8 cellular contexts compared by ENCODE assay signal in genomic region chr11:118437736-118438125, GRCh38. TPM values are rescaled to one million over a fixed set of nuclear protein-coding genes. Genes with fewer than 3 reads are reported as not detected.
A peak's percentile ranks its signal among the peaks of the same experiment; 100 is the strongest.
DNase-seq lines count a peak whose midpoint lies in the region; ATAC-seq and TF ChIP-seq lines count a peak whose summit lies in the region.

No MANE protein-coding gene starts in this region.

- in situ Hi-C loops in G401 (cut with HindIII; ENCODE audit: low sequenced_read_pairs) = no loop called here

- TF ChIP-seq EP300 in esophagus muscularis mucosa (IDR thresholded peaks at IDR 0.05) = no peak

- no peak for TF ChIP-seq POLR2A in esophagus muscularis mucosa (IDR thresholded peaks at IDR 0.05; ENCODE audit: low read depth)

- H2AFZ ChIP-seq in MM.1S (ENCODE audit: low read length) = no peak overlapping the region
- no peak overlapping the region for H2AFZ ChIP-seq in neuron (ENCODE audit: low read depth, low read length)

- peaks cover 31% of the 10 kb centered on the region; the same call in 1 of the 2 replicates for H3F3A ChIP-seq in MM.1S (ENCODE audit: insufficient read depth, low read length)

- peak overlapping the region; percentile 83 for H3K4me2 ChIP-seq in MM.1S (ENCODE audit: low read depth, low read length)

- H3K27ac ChIP-seq in MM.1S (ENCODE audit: low read length) (peak overlapping the region; percentile 42; the same call in 1 of the 2 replicates), esophagus muscularis mucosa (replicated peaks in 1 of 4) (peak overlapping the region; percentile 93 to 96 (median 94))

- TF ChIP-seq CTCF in MM.1S (IDR thresholded peaks at IDR 0.05; ENCODE audit: low read length) (no peak), esophagus muscularis mucosa (IDR thresholded peaks at IDR 0.05) (no peak)

- intact Hi-C loops in esophagus muscularis mucosa (cut with DNase I) = loop anchor here (5.0 kb wide), 1 partner anchor 35 kb away; the partner anchor contains the start of gene ATP5MG

- H3K36me3 ChIP-seq in MM.1S (replicated peaks; ENCODE audit: insufficient read depth, low read length) (no peaks in the 10 kb centered on the region), esophagus muscularis mucosa (no peaks in the 10 kb centered on the region), neuron (ENCODE audit: insufficient read depth, low read length) (peaks cover 12% of the 10 kb centered on the region)

- no peak for ATAC-seq in HG03175 (IDR thresholded peaks at IDR 0.05; ENCODE audit: unreplicated experiment)
- ATAC-seq in GM19395 (IDR thresholded peaks at IDR 0.05; ENCODE audit: unreplicated experiment) = no peak

- H3K4me1 ChIP-seq in MM.1S (ENCODE audit: low read length) = peaks cover 12% of the 10 kb centered on the region
- peaks cover 58 to 74% (median 70%) of the 10 kb centered on the region in 4 donors for H3K4me1 ChIP-seq in esophagus muscularis mucosa
- peaks cover 42% of the 10 kb centered on the region for H3K4me1 ChIP-seq in neuron (ENCODE audit: insufficient read depth, low read length)

- H3K27me3 ChIP-seq in MM.1S (replicated peaks; ENCODE audit: insufficient read depth, low read length) (no peaks in the 10 kb centered on the region), esophagus muscularis mucosa (no peaks in the 10 kb centered on the region), neuron (ENCODE audit: insufficient read depth, low read length) (no peaks in the 10 kb centered on the region)

- H3K4me3 ChIP-seq in MM.1S (ENCODE audit: low read length) (peak overlapping the region; percentile 89), esophagus muscularis mucosa (peak overlapping the region; percentile 92 to 99 (median 96)), neuron (ENCODE audit: low read length) (peak overlapping the region; percentile 94)

- 0% methylated on average over 5 of the region's 5 CpGs for WGBS in esophagus muscularis mucosa

- peaks cover 35% of the 10 kb centered on the region for H4K20me1 ChIP-seq in MM.1S (ENCODE audit: insufficient read depth, low read length)

- no peaks in the 10 kb centered on the region for H3K9me2 ChIP-seq in MM.1S (replicated peaks; ENCODE audit: insufficient read depth, low read length)

- DNase-seq in D341Med (ENCODE audit: low spot score) = peak; percentile 55
- no peak for DNase-seq in MM.1S
- DNase-seq in activated T-cell treated with anti-CD3 and anti-CD28 coated beads for 1 hour (ENCODE audit: low read depth) = peak; percentile 14
- DNase-seq in esophagus muscularis mucosa (ENCODE audit: extremely low spot score) = no peak
- DNase-seq in G401 (ENCODE audit: low spot score) = no peak

- no peaks in the 10 kb centered on the region for H3K9me3 ChIP-seq in MM.1S (replicated peaks; ENCODE audit: insufficient read depth, low read length)
- H3K9me3 ChIP-seq in esophagus muscularis mucosa = no peaks in the 10 kb centered on the region
- H3K9me3 ChIP-seq in neuron (ENCODE audit: low read length) = no peaks in the 10 kb centered on the region

- H3K9ac ChIP-seq in MM.1S (ENCODE audit: low read length) = peak overlapping the region; percentile 36; the same call in 1 of the 2 replicates

- peaks cover 62% of the 10 kb centered on the region for H3K79me2 ChIP-seq in MM.1S (ENCODE audit: low read length)

RNA-seq across cellular contexts. Expression of gene KMT2A, which starts 1.4 kb away (rescaled TPM):
- 10 to 100 TPM; 61.0 to 68.7 (median 62.1) TPM for total RNA-seq in esophagus muscularis mucosa
- 6.6 and 20.5 TPM in 2 replicates for total RNA-seq in G401 (2014; rRNA removed; shearing (Covaris generic))

RNA-seq across cellular contexts. Expression of gene ATP5MG, which starts 36.3 kb away (rescaled TPM):
- total RNA-seq in esophagus muscularis mucosa = 10 to 100 TPM; 61.0 to 91.1 (median 69.1) TPM
- 146 and 244 TPM in 2 replicates for total RNA-seq in G401 (2014; rRNA removed; shearing (Covaris generic))

Comparison
In these comparisons a context has a peak if more than half of its experiments do, and no peak if none do; other contexts are left out.
1. DNase-seq: peak in D341Med (single experiment) and activated T-cell treated with anti-CD3 and anti-CD28 coated beads for 1 hour (single experiment); none in MM.1S (single experiment), esophagus muscularis mucosa (single experiment) and G401 (single experiment).
2. Peak in every context shown above with its lines, with median percentiles within 50 percentile points of each other: H3K4me3 ChIP-seq.